In the genomic region with DNA sequence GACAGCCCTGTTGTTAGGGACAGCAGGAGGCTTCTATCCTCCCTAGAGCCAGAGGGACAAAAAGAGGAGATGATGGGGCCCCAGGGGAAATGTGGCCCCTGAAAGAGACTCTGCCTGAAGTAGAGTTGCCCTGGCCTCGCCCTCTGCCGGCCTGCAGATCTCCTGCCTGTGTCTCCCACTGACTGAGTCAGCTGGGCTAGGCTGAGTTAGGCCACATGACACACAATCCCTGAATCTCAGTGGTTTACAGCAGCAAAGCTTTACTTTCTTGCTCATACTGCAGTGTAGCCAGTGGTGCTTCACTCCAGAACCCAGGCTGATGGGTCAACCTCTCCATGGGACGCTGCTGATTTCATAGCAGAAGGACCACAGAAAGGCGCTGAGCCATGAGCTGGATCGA, we compare ENCODE assay signal across 20 cellular contexts. TPM values are rescaled to one million over a fixed set of nuclear protein-coding genes. Genes with fewer than 3 reads are reported as not detected.
"Had no signal": no experiment of that assay in that cellular context is flagged by ENCODE, and none has a peak within 500 bp of the region (broad histone marks: within the 10 kb centered on the region; RNA-seq: fewer than 3 reads in every experiment).

No MANE protein-coding gene starts in this region.

- ATAC-seq: activated CD8-positive, alpha-beta T cell treated with anti-CD3 and anti-CD28 coated beads, Interleukin-2, amount 10 ng/mL, durations not matched to agents 7 days and 5 days; activated naive CD8-positive, alpha-beta T cell treated with anti-CD3 and anti-CD28 coated beads, Interleukin-2, amount 50 U/mL, for 24 hours; gastroesophageal sphincter; heart left ventricle; naive thymus-derived CD8-positive, alpha-beta T cell; right lobe of liver; T-cell had no signal

- H3K9me3 ChIP-seq: colonic mucosa, gastroesophageal sphincter, heart left ventricle, right lobe of liver had no signal

- H3K4me1 ChIP-seq: colonic mucosa, gastroesophageal sphincter, heart left ventricle, parathyroid adenoma, right lobe of liver had no signal

- H3K9ac ChIP-seq: parathyroid adenoma had no signal

- H3K27ac ChIP-seq: colonic mucosa, gastroesophageal sphincter, heart left ventricle, parathyroid adenoma, right lobe of liver had no signal

- H2AFZ ChIP-seq: parathyroid adenoma had no signal

- H3K4me2 ChIP-seq: smooth muscle cell had no signal

- H3K27me3 ChIP-seq: colonic mucosa, right lobe of liver had no signal

- DNase-seq: activated CD4-positive, alpha-beta T cell treated with anti-CD3 and anti-CD28 coated beads, Interleukin-2, amount 10 ng/mL, durations not matched to agents 24 days and 14 days; activated CD8-positive, alpha-beta T cell treated with anti-CD3 and anti-CD28 coated beads, Interleukin-2, amount 10 ng/mL, durations not matched to agents 7 days and 5 days; activated naive CD4-positive, alpha-beta T cell treated with anti-CD3 and anti-CD28 coated beads, Interleukin-2, amount 10 ng/mL, durations not matched to agents 7 days and 5 days; activated naive CD8-positive, alpha-beta T cell treated with anti-CD3 and anti-CD28 coated beads, Interleukin-2, amount 50 U/mL, for 24 hours; activated T-cell treated with anti-CD3 and anti-CD28 coated beads, Interleukin-2, amount 50 U/mL, for 24 hours; anterior cingulate cortex; central memory CD4-positive, alpha-beta T cell; colonic mucosa; erythroblast; heart left ventricle; mesenchymal stem cell; naive thymus-derived CD8-positive, alpha-beta T cell; right lobe of liver; stimulated activated CD4-positive, alpha-beta T cell treated with anti-CD3 and anti-CD28 coated beads, Interleukin-4, amount 100 ng/mL, for 1 hour; T-cell had no signal

- H3K79me2 ChIP-seq: parathyroid adenoma had no signal

- H3K36me3 ChIP-seq: colonic mucosa, gastroesophageal sphincter, heart left ventricle, right lobe of liver had no signal

- H3K4me3 ChIP-seq: colonic mucosa, gastroesophageal sphincter, heart left ventricle, right lobe of liver, smooth muscle cell had no signal

RNA-seq across cellular contexts. Expression of a gene that starts 23.5 kb away (rescaled TPM):
- total RNA-seq: activated CD4-positive, alpha-beta T cell treated with anti-CD3 and anti-CD28 coated beads, Interleukin-2, amount 10 ng/mL, durations not matched to agents 24 days and 14 days; activated CD8-positive, alpha-beta T cell treated with anti-CD3 and anti-CD28 coated beads, Interleukin-2, amount 10 ng/mL, durations not matched to agents 7 days and 5 days; gastroesophageal sphincter; liver; naive thymus-derived CD8-positive, alpha-beta T cell; right lobe of liver; smooth muscle cell; T-cell had no signal
- polyA plus RNA-seq: liver; naive thymus-derived CD8-positive, alpha-beta T cell; smooth muscle cell; urinary bladder had no signal
